In genomic region chr11:74434528-74434927, GRCh38 we compare ENCODE assay signal across 26 cellular contexts. TPM values are rescaled to one million over a fixed set of nuclear protein-coding genes. Genes with fewer than 3 reads are reported as not detected.
DNase-seq lines count a peak whose midpoint lies in the region; ATAC-seq lines count a peak whose summit lies in the region.
"Had no signal": no experiment of that assay in that cellular context is flagged by ENCODE, and none has a peak within 500 bp of the region (broad histone marks: within the 10 kb centered on the region; RNA-seq: fewer than 3 reads in every experiment).

No MANE protein-coding gene starts in this region.

- no peak overlapping the region for H3K56ac ChIP-seq in mesendoderm (ENCODE audit: low read length)

- no peak overlapping the region for H2BK5ac ChIP-seq in mesendoderm (ENCODE audit: low read length)

- H3K4me3 Mint-ChIP-seq in stimulated activated memory B cell treated with anti-CD40 and anti-IgM and Interleukin-4, amounts not matched to agents 10 μg/mL and 1 μg/mL and 100 μg/mL, for 72 hours, result no peak overlapping the region
- H3K4me3 Mint-ChIP-seq: activated CD4-positive, alpha-beta T cell treated with anti-CD3 and anti-CD28 coated beads, Interleukin-2, amount 10 ng/mL, durations not matched to agents 24 days and 14 days; activated T-cell treated with anti-CD3 and anti-CD28 coated beads, Interleukin-2, amount 50 U/mL, for 24 hours; central memory CD8-positive, alpha-beta T cell had no signal

- intact Hi-C loops in posterior cingulate gyrus (cut with DNase I), result no loop called here

- no peaks in the 10 kb centered on the region for H3K27me3 ChIP-seq in mesendoderm (ENCODE audit: insufficient read depth, low read length, poor library complexity)
- H3K27me3 ChIP-seq: gastrocnemius medialis, sigmoid colon, testis had no signal

- no peak overlapping the region for H3K4me2 ChIP-seq in mesendoderm (ENCODE audit: low read length)

- ATAC-seq in stimulated activated memory B cell treated with anti-CD40 and anti-IgM and Interleukin-4, amounts not matched to agents 10 μg/mL and 1 μg/mL and 100 μg/mL, for 72 hours, result no peak
- ATAC-seq: gastrocnemius medialis, GM12878, left lobe of liver had no signal

- H2BK120ac ChIP-seq in mesendoderm (ENCODE audit: low read depth, low read length), result no peak overlapping the region

- H3K27ac Mint-ChIP-seq in stimulated activated memory B cell treated with anti-CD40 and anti-IgM and Interleukin-4, amounts not matched to agents 10 μg/mL and 1 μg/mL and 100 μg/mL, for 72 hours, result no peak overlapping the region
- H3K27ac Mint-ChIP-seq: activated CD4-positive, alpha-beta T cell treated with anti-CD3 and anti-CD28 coated beads, Interleukin-2, amount 10 ng/mL, durations not matched to agents 24 days and 14 days; activated T-cell treated with anti-CD3 and anti-CD28 coated beads, Interleukin-2, amount 50 U/mL, for 24 hours had no signal

- H3K4me1 Mint-ChIP-seq in stimulated activated memory B cell treated with anti-CD40 and anti-IgM and Interleukin-4, amounts not matched to agents 10 μg/mL and 1 μg/mL and 100 μg/mL, for 72 hours, result peaks cover 6% of the 10 kb centered on the region
- H3K4me1 Mint-ChIP-seq: central memory CD8-positive, alpha-beta T cell had no signal

- no peak overlapping the region for H3K27ac ChIP-seq in mesendoderm (ENCODE audit: low read depth, low read length)
- H3K27ac ChIP-seq: C4-2B, gastrocnemius medialis, prostate gland, RWPE1, sigmoid colon, testis had no signal

- no CpG with 5 or more reads among the region's 7 CpGs for WGBS in mesendoderm (ENCODE audit: extremely low coverage, insufficient coverage, low lambda C conversion rate)

- H2BK15ac ChIP-seq in mesendoderm (replicated peaks; ENCODE audit: low read depth), result no peak overlapping the region

- H2AK5ac ChIP-seq in mesendoderm (ENCODE audit: low read length), result no peak overlapping the region

- no peak overlapping the region for H3K9ac ChIP-seq in mesendoderm (ENCODE audit: low read length)

- H3K4ac ChIP-seq in mesendoderm (ENCODE audit: low read depth, low read length), result no peak overlapping the region

- peaks cover 20% of the 10 kb centered on the region for H3K27me3 Mint-ChIP-seq in stimulated activated memory B cell treated with anti-CD40 and anti-IgM and Interleukin-4, amounts not matched to agents 10 μg/mL and 1 μg/mL and 100 μg/mL, for 72 hours
- H3K27me3 Mint-ChIP-seq: activated T-cell treated with anti-CD3 and anti-CD28 coated beads, Interleukin-2, amount 50 U/mL, for 24 hours had no signal

- no peaks in the 10 kb centered on the region for H3K4me1 ChIP-seq in mesendoderm (ENCODE audit: control insufficient read depth, low read depth, low read length)
- H3K4me1 ChIP-seq: gastrocnemius medialis, prostate gland, sigmoid colon, testis had no signal

- DNase-seq in H4 (ENCODE audit: low spot score) (peak; percentile 18), MV-4-11 (lab: John Stamatoyannopoulos, UW) (peak; percentile 71), SIG-M5 (lab: John Stamatoyannopoulos, UW) (peak; percentile 23), mesendoderm (no peak), NCI-H2081 (lab: John Stamatoyannopoulos, UW) (no peak), NCI-H446 treated with DMSO at 0.1 percent for 48 hours (lab: John Stamatoyannopoulos, UW) (no peak), posterior cingulate gyrus (no peak)
- DNase-seq: activated CD4-positive, alpha-beta T cell treated with anti-CD3 and anti-CD28 coated beads, Interleukin-2, amount 10 ng/mL, durations not matched to agents 24 days and 14 days; activated gamma-delta T cell; activated T-cell treated with anti-CD3 and anti-CD28 coated beads, Interleukin-2, amount 50 U/mL, for 24 hours; gastrocnemius medialis; hippocampal formation; NCI-H1105; NCI-H1930; NK-92 treated with Interleukin-12 subunit alpha and Interleukin-12 subunit beta, amount 100 ng/mL, for 24 hours; sigmoid colon; stimulated activated naive CD4-positive, alpha-beta T cell treated with Interleukin-2 at 50 U/mL for 16 hours; T-helper 9 cell; testis had no signal

- no peak overlapping the region for H4K5ac ChIP-seq in mesendoderm (ENCODE audit: low read length)

- H3K79me2 ChIP-seq in mesendoderm (ENCODE audit: control insufficient read depth, insufficient read depth, low read length), result no peaks in the 10 kb centered on the region

- H4K8ac ChIP-seq in mesendoderm (ENCODE audit: low read depth, low read length), result peak overlapping the region; percentile 39

- H3K18ac ChIP-seq in mesendoderm (ENCODE audit: low read length), result no peak overlapping the region

- H3K4me3 ChIP-seq in mesendoderm (ENCODE audit: low read length), result no peak overlapping the region
- H3K4me3 ChIP-seq: gastrocnemius medialis, GM12878, prostate gland, sigmoid colon, testis had no signal

- no peaks in the 10 kb centered on the region for H3K36me3 Mint-ChIP-seq in stimulated activated memory B cell treated with anti-CD40 and anti-IgM and Interleukin-4, amounts not matched to agents 10 μg/mL and 1 μg/mL and 100 μg/mL, for 72 hours

- H3K23ac ChIP-seq in mesendoderm (ENCODE audit: low read length), result no peak overlapping the region

- no peaks in the 10 kb centered on the region for H3K79me1 ChIP-seq in mesendoderm (ENCODE audit: low read length)

- no peaks in the 10 kb centered on the region for H3K36me3 ChIP-seq in mesendoderm (ENCODE audit: control insufficient read depth, insufficient read depth, low read length)
- H3K36me3 ChIP-seq: gastrocnemius medialis, prostate gland, sigmoid colon had no signal

- H3K9me3 Mint-ChIP-seq in stimulated activated memory B cell treated with anti-CD40 and anti-IgM and Interleukin-4, amounts not matched to agents 10 μg/mL and 1 μg/mL and 100 μg/mL, for 72 hours, result peaks cover 3% of the 10 kb centered on the region
- H3K9me3 Mint-ChIP-seq: activated CD4-positive, alpha-beta T cell treated with anti-CD3 and anti-CD28 coated beads, Interleukin-2, amount 10 ng/mL, durations not matched to agents 24 days and 14 days; activated T-cell treated with anti-CD3 and anti-CD28 coated beads, Interleukin-2, amount 50 U/mL, for 24 hours; central memory CD8-positive, alpha-beta T cell had no signal

RNA-seq across cellular contexts. Expression of gene KCNE3, which starts 32.8 kb away (rescaled TPM):
- 0.08 TPM in 1 of 2 replicates, not detected in the other for total RNA-seq in H4 (2014; rRNA removed; shearing (Covaris generic))
- polyA plus RNA-seq in mesendoderm (2013, experiment 1 of 2), result 8.2 TPM
- 7.7 TPM for polyA plus RNA-seq in mesendoderm (2013, experiment 2 of 2)
- total RNA-seq: activated CD4-positive, alpha-beta T cell treated with anti-CD3 and anti-CD28 coated beads, Interleukin-2, amount 10 ng/mL, durations not matched to agents 24 days and 14 days; GM12878 had no signal
- polyA plus RNA-seq: GM12878 had no signal

RNA-seq across cellular contexts. Expression of gene PGM2L1, which starts 36.3 kb away (rescaled TPM):
- 2.2 and 3.7 TPM in 2 replicates for total RNA-seq in H4 (2014; rRNA removed; shearing (Covaris generic))
- 12.0 TPM for polyA plus RNA-seq in mesendoderm (2013, experiment 1 of 2)
- polyA plus RNA-seq in mesendoderm (2013, experiment 2 of 2), result 12.1 TPM

RNA-seq across cellular contexts. Expression of gene LIPT2, which starts 59.0 kb away (rescaled TPM):
- 8.7 and 10.3 TPM in 2 replicates for total RNA-seq in H4 (2014; rRNA removed; shearing (Covaris generic))
- polyA plus RNA-seq in mesendoderm (2013, experiment 1 of 2), result 8.3 TPM
- 9.1 TPM for polyA plus RNA-seq in mesendoderm (2013, experiment 2 of 2)

Comparison
In these comparisons a context has a peak if more than half of its experiments do, and no peak if none do; other contexts are left out.
1. DNase-seq: peak in H4 (single experiment), MV-4-11 (single experiment) and SIG-M5 (single experiment); none in mesendoderm (single experiment), NCI-H2081 (0 of 2), NCI-H446 treated with DMSO at 0.1 percent for 48 hours (single experiment) and posterior cingulate gyrus (0 of 10).